In the genomic region with DNA sequence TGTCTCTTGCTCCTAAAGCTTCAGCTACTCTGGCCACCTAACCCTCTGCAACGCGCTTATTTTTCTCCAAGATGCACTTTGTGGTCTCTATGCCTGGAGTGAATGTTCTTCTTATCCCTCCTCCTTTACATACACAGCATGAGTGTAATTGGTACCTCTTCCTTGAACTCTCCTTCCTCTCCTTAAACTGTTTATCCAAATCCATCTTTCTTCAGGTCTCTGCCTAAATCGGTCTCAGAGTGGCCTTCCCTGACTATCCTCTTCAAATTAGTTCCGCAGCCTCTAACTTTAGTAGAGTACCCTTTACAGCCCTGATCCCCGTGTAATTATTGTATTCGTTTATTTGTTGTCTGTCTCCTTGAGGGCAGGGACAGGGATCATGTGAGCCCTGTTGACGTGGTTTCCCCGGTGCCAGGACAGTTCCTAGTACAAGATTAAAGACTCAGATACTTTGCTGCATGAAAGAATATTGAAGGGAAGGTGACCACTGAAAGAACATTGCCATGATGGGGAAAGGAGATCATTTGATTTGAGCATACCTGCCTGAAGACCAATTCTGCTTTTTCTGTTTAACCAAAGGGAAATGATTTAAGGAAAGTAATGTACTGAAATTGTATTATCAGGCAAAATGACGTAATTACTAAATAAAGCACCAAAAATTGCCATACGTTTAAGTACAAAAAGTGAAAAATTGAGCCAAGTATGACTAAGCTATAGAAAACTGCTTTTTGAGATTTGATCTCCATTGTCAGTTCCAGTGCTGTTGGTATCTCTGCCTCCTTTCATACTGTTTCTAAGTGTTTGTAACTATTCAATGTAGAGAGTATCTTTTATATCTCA, we compare ENCODE assay signal across 8 cellular contexts. TPM values are rescaled to one million over a fixed set of nuclear protein-coding genes. Genes with fewer than 3 reads are reported as not detected.
DNase-seq lines count a peak whose midpoint lies in the region; ATAC-seq, FAIRE-seq and TF ChIP-seq lines count a peak whose summit lies in the region.

No MANE protein-coding gene starts in this region.

- peak overlapping the region; percentile 90 for H3K4me3 ChIP-seq in MG63
- peak overlapping the region; percentile 88 for H3K4me3 ChIP-seq in astrocyte (ENCODE audit: insufficient read depth, low read depth, low read length)

- peak overlapping the region; percentile 96 for H3K27ac ChIP-seq in astrocyte (ENCODE audit: low read depth, low read length)

- no peaks in the 10 kb centered on the region for H3K27me3 Mint-ChIP-seq in astrocyte (ENCODE audit: low read depth, unreplicated experiment)
- no peaks in the 10 kb centered on the region for H3K27me3 Mint-ChIP-seq in stimulated activated naive CD8-positive, alpha-beta T cell treated with anti-CD3 and anti-CD28 coated beads, Interleukin-15, Interleukin-2, amounts not matched to agents 100 ng/mL and 50 ng/mL, for 24 hours

- peaks cover 98% of the 10 kb centered on the region for H3K79me2 ChIP-seq in astrocyte (ENCODE audit: insufficient read depth, low read length)

- no peak for TF ChIP-seq CTCF in astrocyte (IDR thresholded peaks at IDR 0.05; ENCODE audit: insufficient read depth, low read depth, low read length)

- H3K36me3 Mint-ChIP-seq in astrocyte (ENCODE audit: low read depth, unreplicated experiment): no peaks in the 10 kb centered on the region
- peaks cover 75% of the 10 kb centered on the region for H3K36me3 Mint-ChIP-seq in stimulated activated naive CD8-positive, alpha-beta T cell treated with anti-CD3 and anti-CD28 coated beads, Interleukin-15, Interleukin-2, amounts not matched to agents 100 ng/mL and 50 ng/mL, for 24 hours (ENCODE audit: low read depth)

- H3K9ac ChIP-seq in astrocyte (ENCODE audit: low read length): peak overlapping the region; percentile 96

- peaks cover 9% of the 10 kb centered on the region for H3K4me1 ChIP-seq in astrocyte (ENCODE audit: insufficient read depth, low read length)

- DNase-seq in ELF-1 (ENCODE audit: low read depth, low spot score): peak; percentile 24
- DNase-seq in MG63: peak; percentile 32
- peak; percentile 51 for DNase-seq in astrocyte (ENCODE audit: low read depth)
- DNase-seq in iris pigment epithelial cell (ENCODE audit: low read depth): peak; percentile 80
- no peak for DNase-seq in SHP77 (lab: John Stamatoyannopoulos, UW)

- H2AFZ ChIP-seq in astrocyte (ENCODE audit: low read depth, low read length): peak overlapping the region; percentile 6

- peak overlapping the region; percentile 90 for H3K27ac Mint-ChIP-seq in astrocyte (ENCODE audit: unreplicated experiment)
- H3K27ac Mint-ChIP-seq in stimulated activated naive CD8-positive, alpha-beta T cell treated with anti-CD3 and anti-CD28 coated beads, Interleukin-15, Interleukin-2, amounts not matched to agents 100 ng/mL and 50 ng/mL, for 24 hours: peak overlapping the region; percentile 100

- H3K4me2 ChIP-seq in astrocyte (ENCODE audit: low read length): peak overlapping the region; percentile 96

- peaks cover 10% of the 10 kb centered on the region for H3K4me1 Mint-ChIP-seq in astrocyte (ENCODE audit: low read depth, unreplicated experiment)
- peaks cover 61% of the 10 kb centered on the region for H3K4me1 Mint-ChIP-seq in stimulated activated naive CD8-positive, alpha-beta T cell treated with anti-CD3 and anti-CD28 coated beads, Interleukin-15, Interleukin-2, amounts not matched to agents 100 ng/mL and 50 ng/mL, for 24 hours (ENCODE audit: low read depth)

- H3K9me3 ChIP-seq in MG63: no peaks in the 10 kb centered on the region
- no peaks in the 10 kb centered on the region for H3K9me3 ChIP-seq in astrocyte (ENCODE audit: insufficient read depth, low read depth, low read length)

- no peaks in the 10 kb centered on the region for H3K9me3 Mint-ChIP-seq in astrocyte (ENCODE audit: unreplicated experiment)
- no peaks in the 10 kb centered on the region for H3K9me3 Mint-ChIP-seq in stimulated activated naive CD8-positive, alpha-beta T cell treated with anti-CD3 and anti-CD28 coated beads, Interleukin-15, Interleukin-2, amounts not matched to agents 100 ng/mL and 50 ng/mL, for 24 hours

- H3K4me3 Mint-ChIP-seq in astrocyte (ENCODE audit: unreplicated experiment): peak overlapping the region; percentile 94
- peak overlapping the region; percentile 97 for H3K4me3 Mint-ChIP-seq in stimulated activated naive CD8-positive, alpha-beta T cell treated with anti-CD3 and anti-CD28 coated beads, Interleukin-15, Interleukin-2, amounts not matched to agents 100 ng/mL and 50 ng/mL, for 24 hours

- no peaks in the 10 kb centered on the region for H3K27me3 ChIP-seq in MG63
- H3K27me3 ChIP-seq in astrocyte (ENCODE audit: insufficient read depth, low read length): no peaks in the 10 kb centered on the region

- H4K20me1 ChIP-seq in astrocyte (ENCODE audit: insufficient read depth, low read length): peaks cover 15% of the 10 kb centered on the region

- no peak for FAIRE-seq in astrocyte (lab: Jason Lieb, UNC)

- ATAC-seq in GM18873 (IDR thresholded peaks at IDR 0.05; ENCODE audit: low FRiP score, unreplicated experiment) (no peak), GM19397 (IDR thresholded peaks at IDR 0.05; ENCODE audit: unreplicated experiment) (no peak)

- H3K36me3 ChIP-seq in MG63 (peaks cover 53% of the 10 kb centered on the region), astrocyte (ENCODE audit: insufficient read depth, low read length) (peaks cover 15% of the 10 kb centered on the region)

RNA-seq across cellular contexts. Expression of gene CNOT9, which starts 1.2 kb away (rescaled TPM):
- 115 and 131 TPM in 2 replicates for total RNA-seq in MG63 (2014; rRNA removed; shearing (Covaris generic); ENCODE audit: low replicate concordance)
- 34.6 and 35.6 TPM in 2 replicates for total RNA-seq in astrocyte

RNA-seq across cellular contexts. Expression of gene USP37, which starts 1.7 kb away (rescaled TPM):
- 4.9 and 6.8 TPM in 2 replicates for total RNA-seq in MG63 (2014; rRNA removed; shearing (Covaris generic); ENCODE audit: low replicate concordance)
- total RNA-seq in astrocyte: 5.6 and 6.4 TPM in 2 replicates

RNA-seq across cellular contexts. Expression of gene PLCD4, which starts 37.8 kb away (rescaled TPM):
- 0.74 and 1.2 TPM in 2 replicates for total RNA-seq in MG63 (2014; rRNA removed; shearing (Covaris generic); ENCODE audit: low replicate concordance)
- total RNA-seq in astrocyte: 0.86 and 0.89 TPM in 2 replicates

Comparison
In these comparisons a context has a peak if more than half of its experiments do, and no peak if none do; other contexts are left out.
1. DNase-seq: peak in ELF-1 (single experiment), MG63 (single experiment), astrocyte (single experiment) and iris pigment epithelial cell (single experiment); none in SHP77 (0 of 2).